ENCODE assay signal across 1 cellular context in genomic region chr13:42486711-42487198, GRCh38.
TF ChIP-seq lines count a peak whose summit lies in the region.

No MANE protein-coding gene starts in this region.

TF ChIP-seq in HEK293, 187 proteins besides CTCF, POLR2A, EP300 and RAD21 (continued from another document):
- TF ChIP-seq EGR2 (tag by site-specific recombination; IDR thresholded peaks at IDR 0.05; ENCODE audit: low read depth) (no peak), ZNF239 (tag by site-specific recombination; IDR thresholded peaks at IDR 0.05) (no peak), ZNF362 (tag by site-specific recombination; IDR thresholded peaks at IDR 0.05) (peak; percentile 68), FEZF1 (tag by site-specific recombination; IDR thresholded peaks at IDR 0.05) (peak; percentile 41; the same call in 1 of the 2 replicates), REST (tag by site-specific recombination; IDR thresholded peaks at IDR 0.05) (no peak), GLI2 (tag by site-specific recombination; IDR thresholded peaks at IDR 0.05; ENCODE audit: borderline replicate concordance, low read depth) (peak; percentile 40; the same call in 1 of the 2 replicates), ZNF140 (tag by site-specific recombination; IDR thresholded peaks at IDR 0.05) (no peak), ZNF610 (tag by site-specific recombination; IDR thresholded peaks at IDR 0.05; ENCODE audit: borderline replicate concordance) (no peak), WT1 (tag by site-specific recombination; IDR thresholded peaks at IDR 0.05) (no peak), GLIS2 (tag by site-specific recombination; IDR thresholded peaks at IDR 0.05) (no peak), ZNF292 (tag by site-specific recombination; IDR thresholded peaks at IDR 0.05; ENCODE audit: borderline replicate concordance, low read depth) (no peak), GLI4 (tag by site-specific recombination; IDR thresholded peaks at IDR 0.05) (no peak), ZNF670 (tag by site-specific recombination; IDR thresholded peaks at IDR 0.05; ENCODE audit: low read depth) (no peak), HIC1 (tag by site-specific recombination; IDR thresholded peaks at IDR 0.05) (peak; percentile 63; the same call in 1 of the 2 replicates), ZEB2 (tag by site-specific recombination; IDR thresholded peaks at IDR 0.05) (peak; percentile 74), ZNF280D (tag by site-specific recombination; IDR thresholded peaks at IDR 0.05) (no peak), ZNF629 (tag by site-specific recombination; IDR thresholded peaks at IDR 0.05) (peak; percentile 75), ZNF221 (tag by site-specific recombination; IDR thresholded peaks at IDR 0.05; ENCODE audit: borderline replicate concordance) (no peak), ZNF26 (tag by site-specific recombination; IDR thresholded peaks at IDR 0.05) (no peak), ZNF114 (tag by site-specific recombination; IDR thresholded peaks at IDR 0.05) (no peak)
